In the genomic region with DNA sequence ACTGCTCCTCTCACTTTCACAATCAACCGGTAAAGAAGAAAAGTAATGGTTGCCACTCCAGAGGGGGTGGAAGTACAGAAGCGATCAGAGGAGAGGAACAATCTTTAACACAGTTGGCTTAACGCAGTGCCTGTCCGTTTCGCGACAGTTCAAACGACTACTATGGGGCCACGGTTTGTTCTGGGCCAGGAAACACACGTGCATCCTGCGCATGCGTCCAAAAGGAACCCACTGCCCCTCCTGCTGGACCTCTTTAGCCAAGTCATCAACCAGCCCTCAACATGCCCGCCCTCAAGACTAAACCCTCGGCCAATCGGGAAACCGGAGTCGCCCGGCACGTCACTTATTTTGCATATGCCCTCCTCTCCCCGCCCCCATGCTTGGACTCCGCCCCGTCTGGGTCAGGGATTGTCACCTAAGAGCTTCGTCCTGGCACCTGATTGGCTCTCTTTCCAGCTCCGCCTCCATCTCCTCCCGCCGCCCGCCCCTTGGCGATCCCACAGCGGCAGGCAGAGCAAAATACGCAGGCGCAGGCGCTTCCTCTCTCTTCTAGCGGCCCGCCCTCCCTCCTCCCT, we compare ENCODE assay signal across 8 cellular contexts. TPM values are rescaled to one million over a fixed set of nuclear protein-coding genes. Genes with fewer than 3 reads are reported as not detected.
DNase-seq lines count a peak whose midpoint lies in the region; ATAC-seq, FAIRE-seq and TF ChIP-seq lines count a peak whose summit lies in the region.

No MANE protein-coding gene starts in this region.

- H3K4me1 ChIP-seq in GM23248 (ENCODE audit: insufficient read depth) (peaks cover 66% of the 10 kb centered on the region), Loucy (ENCODE audit: insufficient read depth, low read length, poor library complexity, severe bottlenecking) (peaks cover 48% of the 10 kb centered on the region), osteoblast (ENCODE audit: insufficient read depth, low read length) (peaks cover 62% of the 10 kb centered on the region), tibial nerve (peaks cover 0 to 67% (median 35%) of the 10 kb centered on the region in 4 donors)

- H2AFZ ChIP-seq in GM23248 (peak overlapping the region; percentile 87), Loucy (ENCODE audit: low read length) (peak overlapping the region; percentile 32), osteoblast (ENCODE audit: low read length) (peak overlapping the region; percentile 88)

- H3F3A ChIP-seq in GM23248 (ENCODE audit: insufficient read depth) (peaks cover 78% of the 10 kb centered on the region), Loucy (ENCODE audit: low read depth) (peaks cover 13% of the 10 kb centered on the region)

- peaks cover 45% of the 10 kb centered on the region for H3K36me3 Mint-ChIP-seq in activated T-helper 17 cell treated with anti-CD3 and anti-CD28 coated beads, Interleukin-2, amount 50 U/mL, for 72 hours (ENCODE audit: low read depth)

- H3K27me3 ChIP-seq in GM23248 (replicated peaks; ENCODE audit: insufficient read depth), result no peaks in the 10 kb centered on the region
- H3K27me3 ChIP-seq in Loucy (ENCODE audit: insufficient read depth, low read length, poor library complexity, severe bottlenecking), result no peaks in the 10 kb centered on the region
- H3K27me3 ChIP-seq in osteoblast (ENCODE audit: insufficient read depth, low read length), result no peaks in the 10 kb centered on the region
- no peaks in the 10 kb centered on the region for H3K27me3 ChIP-seq in tibial nerve

- DNase-seq in EH (ENCODE audit: low read depth), result peak; percentile 100
- peak; percentile 100 for DNase-seq in GM23248
- peak; percentile 86 to 88 for DNase-seq in frontal cortex (ENCODE audit: low spot score in 2 of 2)
- peak; percentile 96 for DNase-seq in osteoblast (ENCODE audit: insufficient read length, low spot score, missing footprints)
- peak; percentile 100 for DNase-seq in tibial nerve (ENCODE audit: low spot score in 2 of 2)
- no peak for DNase-seq in SHP77 treated with DMSO at 0.1 percent for 48 hours (lab: John Stamatoyannopoulos, UW)

- no peak for TF ChIP-seq CTCF in Loucy (conservative IDR thresholded peaks at IDR 0.05; ENCODE audit: low read length)
- no peak for TF ChIP-seq CTCF in osteoblast (IDR thresholded peaks at IDR 0.05; ENCODE audit: extremely low read depth, low read depth, low read length)
- TF ChIP-seq CTCF in tibial nerve (IDR thresholded peaks at IDR 0.05), result peak in 4 of 5 experiments; percentile 7 to 41 (median 23)

- peak; percentile 81 for ATAC-seq in activated T-helper 17 cell treated with anti-CD3 and anti-CD28 coated beads, Interleukin-2, amount 50 U/mL, for 72 hours (replicated peaks)

- FAIRE-seq in frontal cortex (lab: Jason Lieb, UNC), result peak; percentile 98

- H3K9me3 ChIP-seq in GM23248 (ENCODE audit: low read depth) (no peaks in the 10 kb centered on the region), Loucy (ENCODE audit: insufficient read depth, low read depth, low read length) (no peaks in the 10 kb centered on the region), osteoblast (ENCODE audit: low read depth, low read length) (no peaks in the 10 kb centered on the region), tibial nerve (no peaks in the 10 kb centered on the region)

- 0 to 1% methylated on average over 29 to 33 of the region's 33 CpGs for WGBS in GM23248 (ENCODE audit: low coverage in 1 of 2, low lambda C conversion rate in 2 of 2, missing lambda C conversion rate in 2 of 2), 2 experiments
- WGBS in tibial nerve, 2 donors, result 0 to 1% methylated on average over 32 to 33 of the region's 33 CpGs

- H3K4me3 ChIP-seq in GM23248 (peak overlapping the region; percentile 79), Loucy (ENCODE audit: low read length, poor library complexity, severe bottlenecking) (peak overlapping the region; percentile 79), osteoblast (ENCODE audit: insufficient read depth, low read length) (peak overlapping the region; percentile 80), tibial nerve (peak overlapping the region; percentile 48 to 84 (median 74))

- H3K9me2 ChIP-seq in GM23248 (ENCODE audit: insufficient read depth) (no peaks in the 10 kb centered on the region), Loucy (replicated peaks; ENCODE audit: low read depth, low read length) (no peaks in the 10 kb centered on the region)

- peak; percentile 48 to 72 for TF ChIP-seq POLR2A in tibial nerve (IDR thresholded peaks at IDR 0.05)

- in situ Hi-C loops in GM23248 (cut with MboI), result no loop called here

- peaks cover 28% of the 10 kb centered on the region for H3K36me3 ChIP-seq in GM23248 (ENCODE audit: low read depth)
- peaks cover 9% of the 10 kb centered on the region for H3K36me3 ChIP-seq in Loucy (ENCODE audit: insufficient read depth, low read length)
- peaks cover 31% of the 10 kb centered on the region for H3K36me3 ChIP-seq in osteoblast (ENCODE audit: insufficient read depth, low read length)
- peaks cover 0 to 9% (median 6%) of the 10 kb centered on the region in 3 donors for H3K36me3 ChIP-seq in tibial nerve

- H3K4me1 Mint-ChIP-seq in activated T-helper 17 cell treated with anti-CD3 and anti-CD28 coated beads, Interleukin-2, amount 50 U/mL, for 72 hours, result peaks cover 29% of the 10 kb centered on the region

- H3K4me2 ChIP-seq in GM23248 (ENCODE audit: unreplicated experiment) (peak overlapping the region; percentile 72), Loucy (ENCODE audit: low read depth, low read length, poor library complexity, severe bottlenecking) (peak overlapping the region; percentile 85), osteoblast (ENCODE audit: insufficient read depth, low read length) (peak overlapping the region; percentile 73)

- H3K9ac ChIP-seq in GM23248 (peak overlapping the region; percentile 90), Loucy (ENCODE audit: low read depth, low read length, poor library complexity, severe bottlenecking) (peak overlapping the region; percentile 84)

- H3K9me3 Mint-ChIP-seq in activated T-helper 17 cell treated with anti-CD3 and anti-CD28 coated beads, Interleukin-2, amount 50 U/mL, for 72 hours, result no peaks in the 10 kb centered on the region

- H3K79me2 ChIP-seq in GM23248 (ENCODE audit: insufficient read depth) (peaks cover 39% of the 10 kb centered on the region), Loucy (ENCODE audit: insufficient read depth, low read length) (peaks cover 39% of the 10 kb centered on the region), osteoblast (ENCODE audit: insufficient read depth, low read length) (peaks cover 38% of the 10 kb centered on the region)

- peak overlapping the region; percentile 97 for H3K27ac ChIP-seq in GM23248
- H3K27ac ChIP-seq in osteoblast (ENCODE audit: low read depth, low read length), result peak overlapping the region; percentile 77
- H3K27ac ChIP-seq in tibial nerve, result peak overlapping the region; percentile 93 to 98 (median 96)

- peak overlapping the region; percentile 98 for H3K27ac Mint-ChIP-seq in activated T-helper 17 cell treated with anti-CD3 and anti-CD28 coated beads, Interleukin-2, amount 50 U/mL, for 72 hours

- H4K20me1 ChIP-seq in GM23248 (ENCODE audit: insufficient read depth) (peaks cover 28% of the 10 kb centered on the region), Loucy (ENCODE audit: insufficient read depth, low read length, poor library complexity, severe bottlenecking) (peaks cover 31% of the 10 kb centered on the region), osteoblast (ENCODE audit: insufficient read depth, low read length) (peaks cover 33% of the 10 kb centered on the region)

- H3K4me3 Mint-ChIP-seq in activated T-helper 17 cell treated with anti-CD3 and anti-CD28 coated beads, Interleukin-2, amount 50 U/mL, for 72 hours, result peak overlapping the region; percentile 98

- no peaks in the 10 kb centered on the region for H3K27me3 Mint-ChIP-seq in activated T-helper 17 cell treated with anti-CD3 and anti-CD28 coated beads, Interleukin-2, amount 50 U/mL, for 72 hours

- TF ChIP-seq EP300 in tibial nerve (IDR thresholded peaks at IDR 0.05), result peak; percentile 14 to 33

RNA-seq across cellular contexts. Expression of a gene that starts 0.3 kb away (rescaled TPM):
- 155 TPM in 2 replicates for total RNA-seq in GM23248 (2014; rRNA removed; shearing (Covaris generic))
- polyA plus RNA-seq in GM23248 (2016; fragmentation: Nextera tagmentation; extraction: Ambion mirVana), result 37.0 and 41.8 TPM in 2 replicates
- total RNA-seq in activated T-helper 17 cell treated with anti-CD3 and anti-CD28 coated beads, Interleukin-2, amount 50 U/mL, for 72 hours, result 100 to 1,000 TPM; 131 to 245 TPM
- total RNA-seq in frontal cortex (117 TPM), osteoblast (154 and 166 TPM in 2 replicates), tibial nerve (100 to 1,000 TPM in 2 of 4 donors, 10 to 100 TPM in 2; 86.0 to 115 (median 105) TPM)

Comparison
In these comparisons a context has a peak if more than half of its experiments do, and no peak if none do; other contexts are left out.
1. H2AFZ ChIP-seq: peak in every context shown above with its lines; median percentile 88 in osteoblast; 87 in GM23248; 32 in Loucy.
2. CTCF ChIP-seq: peak in tibial nerve (4 of 5); none in Loucy (single experiment) and osteoblast (single experiment).
3. Peak in every context shown above with its lines, with median percentiles within 50 percentile points of each other: H3K27ac ChIP-seq, H3K4me2 ChIP-seq and H3K4me3 ChIP-seq.